Comparison of ENCODE assay signal across 20 cellular contexts in the genomic region with DNA sequence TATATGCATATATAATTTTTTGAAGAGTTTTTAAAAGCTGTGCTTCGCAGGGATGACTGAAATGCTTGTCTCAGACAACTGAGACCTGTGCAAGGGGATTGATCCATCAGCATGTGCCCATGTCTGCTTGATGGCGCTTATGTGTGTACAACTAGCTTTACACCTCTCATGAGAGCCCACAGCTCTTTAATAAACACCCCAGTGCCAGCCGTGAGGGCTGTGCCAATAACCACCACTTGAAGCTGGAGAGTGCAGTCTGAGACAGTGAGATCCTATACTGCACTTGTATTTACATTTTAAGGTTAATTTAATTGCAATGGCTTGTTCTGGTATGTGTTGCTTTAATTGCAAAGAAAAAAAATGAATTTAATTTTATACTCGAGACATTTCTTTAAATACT.
DNase-seq lines count a peak whose midpoint lies in the region; ATAC-seq, FAIRE-seq and TF ChIP-seq lines count a peak whose summit lies in the region.
"Had no signal": no experiment of that assay in that cellular context is flagged by ENCODE, and none has a peak within 500 bp of the region (broad histone marks: within the 10 kb centered on the region; RNA-seq: fewer than 3 reads in every experiment).

No MANE protein-coding gene starts in this region.

- no peak overlapping the region for H2AFZ ChIP-seq in GM23338

- peak overlapping the region; percentile 46; the same call in 1 of the 2 replicates for H3K4me3 ChIP-seq in GM23338
- H3K4me3 ChIP-seq in SJCRH30 = no peak overlapping the region
- H3K4me3 ChIP-seq in transverse colon = no peak overlapping the region
- H3K4me3 ChIP-seq: thoracic aorta had no signal

- peak overlapping the region; percentile 42; the same call in 1 of the 3 replicates for H3K4me3 Mint-ChIP-seq in GM23338
- H3K4me3 Mint-ChIP-seq: activated CD4-positive, alpha-beta T cell treated with anti-CD3 and anti-CD28 coated beads for 36 hours; mesothelial cell of epicardium; stimulated activated effector memory CD8-positive, alpha-beta T cell treated with anti-CD3 and anti-CD28 coated beads, Interleukin-12 subunit alpha, Interleukin-12 subunit beta, amount 100 ng/mL, for 72 hours had no signal

- peak overlapping the region; percentile 77 for H3K4me2 ChIP-seq in GM23338

- H3K9me3 Mint-ChIP-seq in GM23338 = no peaks in the 10 kb centered on the region
- H3K9me3 Mint-ChIP-seq: mesothelial cell of epicardium; stimulated activated effector memory CD8-positive, alpha-beta T cell treated with anti-CD3 and anti-CD28 coated beads, Interleukin-12 subunit alpha, Interleukin-12 subunit beta, amount 100 ng/mL, for 72 hours had no signal

- H3K36me3 Mint-ChIP-seq in GM23338 (ENCODE audit: low read depth) = no peaks in the 10 kb centered on the region
- H3K36me3 Mint-ChIP-seq: mesothelial cell of epicardium; stimulated activated effector memory CD8-positive, alpha-beta T cell treated with anti-CD3 and anti-CD28 coated beads, Interleukin-12 subunit alpha, Interleukin-12 subunit beta, amount 100 ng/mL, for 72 hours had no signal

- H3K27ac ChIP-seq in GM23338 (ENCODE audit: low read depth) (peak overlapping the region; percentile 58; the same call in 1 of the 2 replicates), SJCRH30 (peak overlapping the region; percentile 78; the same call in 1 of the 2 replicates), transverse colon (no peak overlapping the region)
- H3K27ac ChIP-seq: neutrophil, thoracic aorta had no signal

- H3F3A ChIP-seq in GM23338 (replicated peaks; ENCODE audit: low read depth) = 0 out of 2 replicates have a peak, but pooled peaks cover 3% of the 10 kb centered on the region

- ATAC-seq in GM23338 (peak; percentile 49), HG02571 (IDR thresholded peaks at IDR 0.05; ENCODE audit: unreplicated experiment) (no peak)
- ATAC-seq: activated CD4-positive, alpha-beta T cell treated with anti-CD3 and anti-CD28 coated beads for 36 hours; stimulated activated effector memory CD8-positive, alpha-beta T cell treated with anti-CD3 and anti-CD28 coated beads, Interleukin-12 subunit alpha, Interleukin-12 subunit beta, amount 100 ng/mL, for 72 hours had no signal

- H3K27ac Mint-ChIP-seq in GM23338 = peak overlapping the region; percentile 87; the same call in 1 of the 2 replicates
- H3K27ac Mint-ChIP-seq: activated CD4-positive, alpha-beta T cell treated with anti-CD3 and anti-CD28 coated beads for 36 hours; mesothelial cell of epicardium; stimulated activated effector memory CD8-positive, alpha-beta T cell treated with anti-CD3 and anti-CD28 coated beads, Interleukin-12 subunit alpha, Interleukin-12 subunit beta, amount 100 ng/mL, for 72 hours had no signal

- peaks cover 2% of the 10 kb centered on the region for H3K27me3 Mint-ChIP-seq in GM23338 (ENCODE audit: insufficient read depth, low read depth, poor library complexity)
- H3K27me3 Mint-ChIP-seq: activated CD4-positive, alpha-beta T cell treated with anti-CD3 and anti-CD28 coated beads for 36 hours had no signal

- H3K27me3 ChIP-seq in GM23338 (ENCODE audit: insufficient read depth) (no peaks in the 10 kb centered on the region), SJCRH30 (no peaks in the 10 kb centered on the region), transverse colon (no peaks in the 10 kb centered on the region)
- H3K27me3 ChIP-seq: neutrophil had no signal

- DNase-seq in COLO668 (lab: John Stamatoyannopoulos, UW; ENCODE audit: unreplicated experiment) = peak; percentile 18
- DNase-seq in GM23338 (ENCODE audit: low spot score) = no peak
- DNase-seq in NCI-H2171 treated with DMSO at 0.1 percent for 48 hours (lab: John Stamatoyannopoulos, UW) = peak; percentile 81
- DNase-seq in SJCRH30 = no peak
- no peak for DNase-seq in C1 segment of cervical spinal cord (lab: John Stamatoyannopoulos, UW)
- no peak for DNase-seq in H54 (ENCODE audit: insufficient read length, low spot score)
- DNase-seq in transverse colon = no peak
- DNase-seq: activated CD4-positive, alpha-beta T cell treated with anti-CD3 and anti-CD28 coated beads for 36 hours; AML-193; aorta; Calu3; GOT3; Kasumi-1; kidney; OCI-M1 had no signal

- peaks cover 84% of the 10 kb centered on the region for H3K4me1 Mint-ChIP-seq in GM23338
- H3K4me1 Mint-ChIP-seq: activated CD4-positive, alpha-beta T cell treated with anti-CD3 and anti-CD28 coated beads for 36 hours; stimulated activated effector memory CD8-positive, alpha-beta T cell treated with anti-CD3 and anti-CD28 coated beads, Interleukin-12 subunit alpha, Interleukin-12 subunit beta, amount 100 ng/mL, for 72 hours had no signal

- no peaks in the 10 kb centered on the region for H3K9me2 ChIP-seq in GM23338 (ENCODE audit: insufficient read depth)

- no peaks in the 10 kb centered on the region for H3K36me3 ChIP-seq in GM23338 (ENCODE audit: insufficient read depth)
- no peaks in the 10 kb centered on the region for H3K36me3 ChIP-seq in SJCRH30
- no peaks in the 10 kb centered on the region for H3K36me3 ChIP-seq in transverse colon
- H3K36me3 ChIP-seq: neutrophil, thoracic aorta had no signal

- no peak for TF ChIP-seq POLR2A in H54 (IDR thresholded peaks at IDR 0.05; ENCODE audit: low read depth, low read length)
- TF ChIP-seq POLR2A in transverse colon (IDR thresholded peaks at IDR 0.05) = no peak

- WGBS in transverse colon (ENCODE audit: low coverage in 1 of 2), 2 donors = 43 to 63% methylated on average over 2 to 4 of the region's 4 CpGs

- in situ Hi-C loops in transverse colon (cut with MboI; ENCODE audit: low pct_ligation_motif_present in 1 of 4, low pct_unique_long_range_greater_than_20kb in 1 of 4, low sequenced_read_pairs in 3 of 4) = no loop called here

- no peaks in the 10 kb centered on the region for H3K79me2 ChIP-seq in GM23338 (replicated peaks; ENCODE audit: insufficient read depth)

- TF ChIP-seq CTCF in GM23338 (conservative IDR thresholded peaks at IDR 0.05; ENCODE audit: low read depth in 2 of 2) (no peak), transverse colon (IDR thresholded peaks at IDR 0.05) (no peak)

- intact Hi-C loops in transverse colon (cut with DNase I; ENCODE audit: low total_unique reads) = no loop called here

- TF ChIP-seq EP300 in transverse colon (IDR thresholded peaks at IDR 0.05; ENCODE audit: low read depth) = no peak

- H3K4me1 ChIP-seq in GM23338 (ENCODE audit: insufficient read depth) = peaks cover 96% of the 10 kb centered on the region
- H3K4me1 ChIP-seq in SJCRH30 = peaks cover 34% of the 10 kb centered on the region
- peaks cover 0 to 4% (median 0%) of the 10 kb centered on the region in 4 donors for H3K4me1 ChIP-seq in transverse colon

- H3K9me3 ChIP-seq in SJCRH30 (replicated peaks) (no peaks in the 10 kb centered on the region), transverse colon (no peaks in the 10 kb centered on the region)
- H3K9me3 ChIP-seq: neutrophil, thoracic aorta had no signal

- FAIRE-seq in H54 (lab: Jason Lieb, UNC) = no peak
- FAIRE-seq: kidney had no signal

- H4K20me1 ChIP-seq in GM23338 (replicated peaks; ENCODE audit: insufficient read depth) = no peaks in the 10 kb centered on the region

TF ChIP-seq in GM23338, 12 proteins besides CTCF, POLR2A, EP300 and RAD21 (continues in another document):
- TF ChIP-seq ZNF331 (CRISPR knock-in tag; IDR thresholded peaks at IDR 0.05; ENCODE audit: low read depth) (no peak), ZNF114 (CRISPR knock-in tag; IDR thresholded peaks at IDR 0.05) (no peak), EZH2phosphoT487 (IDR thresholded peaks at IDR 0.05; ENCODE audit: unreplicated experiment) (no peak), STAT1 (IDR thresholded peaks at IDR 0.05; ENCODE audit: unreplicated experiment) (no peak), CREB1 (CRISPR knock-in tag; IDR thresholded peaks at IDR 0.05; ENCODE audit: low read depth) (no peak), POLR2AphosphoS5 (IDR thresholded peaks at IDR 0.05; ENCODE audit: low read depth) (no peak)
- TF ChIP-seq, protein P1, sequence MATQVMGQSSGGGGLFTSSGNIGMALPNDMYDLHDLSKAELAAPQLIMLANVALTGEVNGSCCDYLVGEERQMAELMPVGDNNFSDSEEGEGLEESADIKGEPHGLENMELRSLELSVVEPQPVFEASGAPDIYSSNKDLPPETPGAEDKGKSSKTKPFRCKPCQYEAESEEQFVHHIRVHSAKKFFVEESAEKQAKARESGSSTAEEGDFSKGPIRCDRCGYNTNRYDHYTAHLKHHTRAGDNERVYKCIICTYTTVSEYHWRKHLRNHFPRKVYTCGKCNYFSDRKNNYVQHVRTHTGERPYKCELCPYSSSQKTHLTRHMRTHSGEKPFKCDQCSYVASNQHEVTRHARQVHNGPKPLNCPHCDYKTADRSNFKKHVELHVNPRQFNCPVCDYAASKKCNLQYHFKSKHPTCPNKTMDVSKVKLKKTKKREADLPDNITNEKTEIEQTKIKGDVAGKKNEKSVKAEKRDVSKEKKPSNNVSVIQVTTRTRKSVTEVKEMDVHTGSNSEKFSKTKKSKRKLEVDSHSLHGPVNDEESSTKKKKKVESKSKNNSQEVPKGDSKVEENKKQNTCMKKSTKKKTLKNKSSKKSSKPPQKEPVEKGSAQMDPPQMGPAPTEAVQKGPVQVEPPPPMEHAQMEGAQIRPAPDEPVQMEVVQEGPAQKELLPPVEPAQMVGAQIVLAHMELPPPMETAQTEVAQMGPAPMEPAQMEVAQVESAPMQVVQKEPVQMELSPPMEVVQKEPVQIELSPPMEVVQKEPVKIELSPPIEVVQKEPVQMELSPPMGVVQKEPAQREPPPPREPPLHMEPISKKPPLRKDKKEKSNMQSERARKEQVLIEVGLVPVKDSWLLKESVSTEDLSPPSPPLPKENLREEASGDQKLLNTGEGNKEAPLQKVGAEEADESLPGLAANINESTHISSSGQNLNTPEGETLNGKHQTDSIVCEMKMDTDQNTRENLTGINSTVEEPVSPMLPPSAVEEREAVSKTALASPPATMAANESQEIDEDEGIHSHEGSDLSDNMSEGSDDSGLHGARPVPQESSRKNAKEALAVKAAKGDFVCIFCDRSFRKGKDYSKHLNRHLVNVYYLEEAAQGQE (IDR thresholded peaks at IDR 0.05; ENCODE audit: unreplicated experiment) = no peak

Comparison
In these comparisons a context has a peak if more than half of its experiments do, and no peak if none do; other contexts are left out.
1. DNase-seq: peak in COLO668 (single experiment) and NCI-H2171 treated with DMSO at 0.1 percent for 48 hours (single experiment); none in GM23338 (single experiment), SJCRH30 (0 of 2), C1 segment of cervical spinal cord (0 of 14), H54 (single experiment) and transverse colon (single experiment).
2. H3K27ac ChIP-seq: peak in GM23338 (single experiment) and SJCRH30 (single experiment); none in transverse colon (0 of 4).